Comparison of ENCODE assay signal across 9 cellular contexts in genomic region chr12:10130042-10130441, GRCh38. TPM values are rescaled to one million over a fixed set of nuclear protein-coding genes. Genes with fewer than 3 reads are reported as not detected.
DNase-seq lines count a peak whose midpoint lies in the region; ATAC-seq and TF ChIP-seq lines count a peak whose summit lies in the region.
"Had no signal": no experiment of that assay in that cellular context is flagged by ENCODE, and none has a peak within 500 bp of the region (broad histone marks: within the 10 kb centered on the region; RNA-seq: fewer than 3 reads in every experiment).

Gene CLEC7A, minus strand, starts transcription at chr12:10130199. Its CDS starts 117 bp downstream, at chr12:10130082.

- peak in 2 of 4 donors; percentile 23 to 63 for TF ChIP-seq POLR2A in upper lobe of left lung (IDR thresholded peaks at IDR 0.05)
- TF ChIP-seq POLR2A in ovary (IDR thresholded peaks at IDR 0.05) = no peak

- H3K9me3 ChIP-seq in esophagus (ENCODE audit: control insufficient read depth in 2 of 2, insufficient read depth in 1 of 2, low read depth in 1 of 2, low read length in 1 of 2) (no peaks in the 10 kb centered on the region), upper lobe of left lung (no peaks in the 10 kb centered on the region), ovary (no peaks in the 10 kb centered on the region)

- DNase-seq in Ammon's horn (ENCODE audit: low spot score) = peak; percentile 19
- DNase-seq in HT1080 (ENCODE audit: low read depth) = peak; percentile 8
- DNase-seq in upper lobe of left lung = no peak
- DNase-seq in activated CD4-positive, alpha-beta T cell treated with anti-CD3 and anti-CD28 coated beads for 4 hours = no peak
- no peak for DNase-seq in ovary
- DNase-seq: naive thymus-derived CD8-positive, alpha-beta T cell had no signal

- H3K36me3 ChIP-seq in esophagus (ENCODE audit: control insufficient read depth in 2 of 2, insufficient read depth in 2 of 2, low read length in 1 of 2) (no peaks in the 10 kb centered on the region), upper lobe of left lung (no peaks in the 10 kb centered on the region), ovary (no peaks in the 10 kb centered on the region)

- H3K4me1 ChIP-seq in esophagus (ENCODE audit: control insufficient read depth in 2 of 2, insufficient read depth in 2 of 2, low read length in 1 of 2) = no peaks in the 10 kb centered on the region
- H3K4me1 ChIP-seq in upper lobe of left lung = peaks cover 0 to 16% (median 7%) of the 10 kb centered on the region in 4 donors
- no peaks in the 10 kb centered on the region for H3K4me1 ChIP-seq in ovary (ENCODE audit: insufficient read depth)

- intact Hi-C loops in ovary (cut with DNase I) = loop anchor here in 2 of 4 donors (10.0 kb wide), 2 partner anchors 95 to 105 kb away; partner anchors contain the start of gene CLEC9A (in 1 of the 2)

- H3K27ac ChIP-seq in esophagus (ENCODE audit: low read depth in 2 of 2, low read length in 1 of 2) (peak within 1 kb of the TSS; percentile 77 to 78), upper lobe of left lung (peak within 1 kb of the TSS; percentile 77 to 85 (median 80)), ovary (no peak within 1 kb of the TSS)

- WGBS in esophagus, 2 donors = 24 to 33% methylated on average over 1 of the region's 1 CpG
- 27 to 47% methylated on average over 1 of the region's 1 CpG for WGBS in upper lobe of left lung, 2 donors
- WGBS in ovary, 3 donors = 80 to 89% (median 82%) methylated on average over 1 of the region's 1 CpG

- ATAC-seq in GM19372 (IDR thresholded peaks at IDR 0.05; ENCODE audit: low read depth, unreplicated experiment) (peak; percentile 94), upper lobe of left lung (ENCODE audit: low FRiP score in 2 of 2) (peak in 1 of 2 donors; percentile 68), GM21737 (IDR thresholded peaks at IDR 0.05; ENCODE audit: unreplicated experiment) (no peak)

- no peaks in the 10 kb centered on the region for H3K27me3 ChIP-seq in esophagus (ENCODE audit: control insufficient read depth in 1 of 2, insufficient read depth in 2 of 2, low read length in 2 of 2)
- H3K27me3 ChIP-seq in upper lobe of left lung = no peaks in the 10 kb centered on the region
- no peaks in the 10 kb centered on the region for H3K27me3 ChIP-seq in ovary

- no peak for TF ChIP-seq CTCF in upper lobe of left lung (IDR thresholded peaks at IDR 0.05)
- no peak for TF ChIP-seq CTCF in ovary (IDR thresholded peaks at IDR 0.05)

- peak within 1 kb of the TSS; percentile 10 to 29 for H3K4me3 ChIP-seq in esophagus (ENCODE audit: low read depth in 1 of 2, low read length in 2 of 2)
- H3K4me3 ChIP-seq in upper lobe of left lung = peak within 1 kb of the TSS in 3 of 4 donors; percentile 26 to 39 (median 30)
- no peak within 1 kb of the TSS for H3K4me3 ChIP-seq in ovary

- TF ChIP-seq EP300 in upper lobe of left lung (IDR thresholded peaks at IDR 0.05) (peak in 1 of 4 donors; percentile 19), ovary (IDR thresholded peaks at IDR 0.05) (no peak)

RNA-seq across cellular contexts. Expression of gene CLEC7A, which starts in this region (rescaled TPM):
- not detected in 2 replicates for total RNA-seq in HT1080 (2014; rRNA removed; shearing (Covaris generic))
- polyA plus RNA-seq in HT1080 (2015; cell fraction: cytosol; rRNA removed) = not detected in 2 replicates
- polyA plus RNA-seq in HT1080 (2015; cell fraction: nucleus; rRNA removed) = not detected in 2 replicates
- polyA plus RNA-seq in esophagus (1 to 10 TPM; 4.6 to 7.3 TPM), ovary (1 to 10 TPM; 1.9 to 3.4 TPM)
- total RNA-seq in upper lobe of left lung (10 to 100 TPM; 17.4 to 87.8 (median 28.1) TPM), ovary (10 to 100 TPM in 1 of 7 donors, 1 to 10 TPM in 6; 2.9 to 12.7 (median 3.7) TPM)
- total RNA-seq: naive thymus-derived CD8-positive, alpha-beta T cell had no signal

Comparison
In these comparisons a context has a peak if more than half of its experiments do, and no peak if none do; other contexts are left out.
1. Peak in DNase-seq in HT1080; RNA of the gene not detected or under 1 TPM.
2. H3K27ac ChIP-seq: peak in esophagus (2 of 2) and upper lobe of left lung (4 of 4); none in ovary (0 of 2).